Comparison of ENCODE assay signal across 24 cellular contexts in genomic region chr7:101097561-101097960, GRCh38. TPM values are rescaled to one million over a fixed set of nuclear protein-coding genes. Genes with fewer than 3 reads are reported as not detected.
DNase-seq lines count a peak whose midpoint lies in the region; ATAC-seq, FAIRE-seq and TF ChIP-seq lines count a peak whose summit lies in the region.
"Had no signal": no experiment of that assay in that cellular context is flagged by ENCODE, and none has a peak within 500 bp of the region (broad histone marks: within the 10 kb centered on the region; RNA-seq: fewer than 3 reads in every experiment).

No MANE protein-coding gene starts in this region.

- no peak overlapping the region for H3K4me3 Mint-ChIP-seq in activated naive CD4-positive, alpha-beta T cell treated with anti-CD3 and anti-CD28 coated beads, Interleukin-2, amount 50 U/mL, for 24 hours
- H3K4me3 Mint-ChIP-seq in activated naive CD4-positive, alpha-beta T cell treated with anti-CD3 and anti-CD28 coated beads for 36 hours: no peak overlapping the region
- H3K4me3 Mint-ChIP-seq in HFFc6: no peak overlapping the region
- H3K4me3 Mint-ChIP-seq in astrocyte (ENCODE audit: unreplicated experiment): no peak overlapping the region

- peak overlapping the region; percentile 53 for H3K27ac Mint-ChIP-seq in activated naive CD4-positive, alpha-beta T cell treated with anti-CD3 and anti-CD28 coated beads, Interleukin-2, amount 50 U/mL, for 24 hours
- H3K27ac Mint-ChIP-seq in activated naive CD4-positive, alpha-beta T cell treated with anti-CD3 and anti-CD28 coated beads for 36 hours: no peak overlapping the region
- H3K27ac Mint-ChIP-seq in HFFc6 (peak overlapping the region; percentile 15), astrocyte (ENCODE audit: unreplicated experiment) (peak overlapping the region; percentile 56)

- peaks cover 2% of the 10 kb centered on the region for H3K27me3 Mint-ChIP-seq in activated naive CD4-positive, alpha-beta T cell treated with anti-CD3 and anti-CD28 coated beads, Interleukin-2, amount 50 U/mL, for 24 hours
- peaks cover 6% of the 10 kb centered on the region for H3K27me3 Mint-ChIP-seq in activated naive CD4-positive, alpha-beta T cell treated with anti-CD3 and anti-CD28 coated beads for 36 hours (ENCODE audit: low read depth)
- H3K27me3 Mint-ChIP-seq in HFFc6 (ENCODE audit: insufficient read depth): peaks cover 2% of the 10 kb centered on the region
- no peaks in the 10 kb centered on the region for H3K27me3 Mint-ChIP-seq in astrocyte (ENCODE audit: low read depth, unreplicated experiment)

- no peak overlapping the region for H3K4me2 ChIP-seq in astrocyte (ENCODE audit: low read length)
- H3K4me2 ChIP-seq in osteoblast (ENCODE audit: insufficient read depth, low read length): no peak overlapping the region

- H3K27me3 ChIP-seq in astrocyte (ENCODE audit: insufficient read depth, low read length) (no peaks in the 10 kb centered on the region), osteoblast (ENCODE audit: insufficient read depth, low read length) (no peaks in the 10 kb centered on the region)
- H3K27me3 ChIP-seq: Peyer's patch had no signal

- H3K79me2 ChIP-seq in astrocyte (ENCODE audit: insufficient read depth, low read length) (peaks cover 16% of the 10 kb centered on the region), osteoblast (ENCODE audit: insufficient read depth, low read length) (peaks cover 13% of the 10 kb centered on the region)

- TF ChIP-seq CTCF in HFFc6 (IDR thresholded peaks at IDR 0.05) (no peak), astrocyte (IDR thresholded peaks at IDR 0.05; ENCODE audit: insufficient read depth, low read depth, low read length) (no peak), osteoblast (IDR thresholded peaks at IDR 0.05; ENCODE audit: extremely low read depth, low read depth, low read length) (no peak)

- H3K9me3 Mint-ChIP-seq in activated naive CD4-positive, alpha-beta T cell treated with anti-CD3 and anti-CD28 coated beads, Interleukin-2, amount 50 U/mL, for 24 hours: no peaks in the 10 kb centered on the region
- no peaks in the 10 kb centered on the region for H3K9me3 Mint-ChIP-seq in activated naive CD4-positive, alpha-beta T cell treated with anti-CD3 and anti-CD28 coated beads for 36 hours
- H3K9me3 Mint-ChIP-seq in HFFc6 (no peaks in the 10 kb centered on the region), astrocyte (ENCODE audit: unreplicated experiment) (no peaks in the 10 kb centered on the region)

- ATAC-seq in GM21360 (IDR thresholded peaks at IDR 0.05; ENCODE audit: unreplicated experiment) (no peak), esophagus mucosa (no peak)
- ATAC-seq: Right ventricle myocardium inferior had no signal

- H3K4me3 ChIP-seq in astrocyte (ENCODE audit: insufficient read depth, low read depth, low read length): no peak overlapping the region
- H3K4me3 ChIP-seq in osteoblast (ENCODE audit: insufficient read depth, low read length): no peak overlapping the region
- H3K4me3 ChIP-seq: Peyer's patch had no signal

- H3K36me3 Mint-ChIP-seq in activated naive CD4-positive, alpha-beta T cell treated with anti-CD3 and anti-CD28 coated beads, Interleukin-2, amount 50 U/mL, for 24 hours: no peaks in the 10 kb centered on the region
- H3K36me3 Mint-ChIP-seq in activated naive CD4-positive, alpha-beta T cell treated with anti-CD3 and anti-CD28 coated beads for 36 hours (ENCODE audit: low read depth): peaks cover 3% of the 10 kb centered on the region
- H3K36me3 Mint-ChIP-seq in HFFc6 (ENCODE audit: low read depth) (peaks cover 9% of the 10 kb centered on the region; the same call in 1 of the 2 replicates), astrocyte (ENCODE audit: low read depth, unreplicated experiment) (peaks cover 9% of the 10 kb centered on the region)

- H2AFZ ChIP-seq in astrocyte (ENCODE audit: low read depth, low read length) (no peak overlapping the region), osteoblast (ENCODE audit: low read length) (no peak overlapping the region)

- H4K20me1 ChIP-seq in astrocyte (ENCODE audit: insufficient read depth, low read length) (no peaks in the 10 kb centered on the region), osteoblast (ENCODE audit: insufficient read depth, low read length) (no peaks in the 10 kb centered on the region)

- peaks cover 35% of the 10 kb centered on the region for H3K4me1 Mint-ChIP-seq in activated naive CD4-positive, alpha-beta T cell treated with anti-CD3 and anti-CD28 coated beads, Interleukin-2, amount 50 U/mL, for 24 hours
- H3K4me1 Mint-ChIP-seq in activated naive CD4-positive, alpha-beta T cell treated with anti-CD3 and anti-CD28 coated beads for 36 hours (ENCODE audit: low read depth): peaks cover 13% of the 10 kb centered on the region
- H3K4me1 Mint-ChIP-seq in HFFc6 (ENCODE audit: low read depth) (peaks cover 86% of the 10 kb centered on the region), astrocyte (ENCODE audit: low read depth, unreplicated experiment) (peaks cover 44% of the 10 kb centered on the region)

- intact Hi-C loops in activated naive CD4-positive, alpha-beta T cell treated with anti-CD3 and anti-CD28 coated beads for 36 hours (cut with micrococcal nuclease): no loop called here

- CTCF ChIA-PET in activated naive CD4-positive, alpha-beta T cell treated with anti-CD3 and anti-CD28 coated beads for 36 hours (lab: Charles Lee): no interaction called here

- H3K4me1 ChIP-seq in astrocyte (ENCODE audit: insufficient read depth, low read length) (peaks cover 51% of the 10 kb centered on the region), osteoblast (ENCODE audit: insufficient read depth, low read length) (peaks cover 51% of the 10 kb centered on the region)

- H3K36me3 ChIP-seq in astrocyte (ENCODE audit: insufficient read depth, low read length) (no peaks in the 10 kb centered on the region), osteoblast (ENCODE audit: insufficient read depth, low read length) (no peaks in the 10 kb centered on the region)
- H3K36me3 ChIP-seq: Peyer's patch had no signal

- DNase-seq in activated naive CD4-positive, alpha-beta T cell treated with anti-CD3 and anti-CD28 coated beads for 36 hours: no peak
- no peak for DNase-seq in HFFc6
- no peak for DNase-seq in astrocyte (ENCODE audit: low read depth)
- DNase-seq in osteoblast (ENCODE audit: insufficient read length, low spot score, missing footprints): peak; percentile 3
- DNase-seq in SHP77 treated with DMSO at 0.1 percent for 48 hours (lab: John Stamatoyannopoulos, UW): no peak
- DNase-seq: 8988T, DMS53, GDM1, KG1, NCI-H1092 treated with DMSO at 0.1 percent for 48 hours, NCI-H2081, NCI-H2171, NCI-H345, NCI-H524 treated with DMSO at 0.1 percent for 48 hours, NCI-H82, Peyer's patch had no signal

- H3K9me3 ChIP-seq in astrocyte (ENCODE audit: insufficient read depth, low read depth, low read length) (no peaks in the 10 kb centered on the region), osteoblast (ENCODE audit: low read depth, low read length) (no peaks in the 10 kb centered on the region)
- H3K9me3 ChIP-seq: Peyer's patch had no signal

- H3K27ac ChIP-seq in astrocyte (ENCODE audit: low read depth, low read length): no peak overlapping the region
- H3K27ac ChIP-seq in osteoblast (ENCODE audit: low read depth, low read length): no peak overlapping the region
- H3K27ac ChIP-seq: C4-2B, Peyer's patch had no signal

- FAIRE-seq in astrocyte (lab: Jason Lieb, UNC): no peak
- FAIRE-seq: D721Med, H1 had no signal

- no peak overlapping the region for H3K9ac ChIP-seq in astrocyte (ENCODE audit: low read length)

RNA-seq across cellular contexts. Expression of gene TRIM56, which starts 12.3 kb away (rescaled TPM):
- total RNA-seq in activated naive CD4-positive, alpha-beta T cell treated with anti-CD3 and anti-CD28 coated beads for 36 hours: 10 to 100 TPM; 41.4 to 41.7 TPM
- total RNA-seq in HFFc6 (2021; fragmentation: NEBNext Ultra II Directional; extraction: Animal tissue kit (Norgen Biotek cat#: 25700)): 10 to 100 TPM; 17.8 to 20.6 (median 19.4) TPM
- 24.2 and 24.4 TPM in 2 replicates for total RNA-seq in astrocyte
- 13.8 and 14.7 TPM in 2 replicates for total RNA-seq in osteoblast
- 14.3 TPM for total RNA-seq in esophagus mucosa

RNA-seq across cellular contexts. Expression of gene SERPINE1, which starts 29.3 kb away (rescaled TPM):
- under 1 TPM in 1 of 2 experiments, not detected in 1; 0.07 TPM for total RNA-seq in activated naive CD4-positive, alpha-beta T cell treated with anti-CD3 and anti-CD28 coated beads for 36 hours
- total RNA-seq in HFFc6 (2021; fragmentation: NEBNext Ultra II Directional; extraction: Animal tissue kit (Norgen Biotek cat#: 25700)): 1,000 to 10,000 TPM in 4 of 6 experiments, 100 to 1,000 TPM in 2; 906 to 2,092 (median 1,052) TPM
- 1,303 and 1,496 TPM in 2 replicates for total RNA-seq in astrocyte
- 237 and 278 TPM in 2 replicates for total RNA-seq in osteoblast
- total RNA-seq in esophagus mucosa: 5.3 TPM
- total RNA-seq: SK-MEL-5 had no signal

RNA-seq across cellular contexts. Expression of gene AP1S1, which starts 56.7 kb away (rescaled TPM):
- 10 to 100 TPM; 40.6 to 43.5 TPM for total RNA-seq in activated naive CD4-positive, alpha-beta T cell treated with anti-CD3 and anti-CD28 coated beads for 36 hours
- total RNA-seq in HFFc6 (2021; fragmentation: NEBNext Ultra II Directional; extraction: Animal tissue kit (Norgen Biotek cat#: 25700)): 100 to 1,000 TPM; 154 to 176 (median 166) TPM
- 172 and 181 TPM in 2 replicates for total RNA-seq in astrocyte
- total RNA-seq in osteoblast: 101 and 102 TPM in 2 replicates
- 60.4 TPM for total RNA-seq in esophagus mucosa

Comparison
In these comparisons a context has a peak if more than half of its experiments do, and no peak if none do; other contexts are left out.
1. RNA of gene SERPINE1, which starts 29.3 kb away (total RNA-seq): 1,303 to 1,496 TPM in astrocyte, 906 to 2,092 TPM in HFFc6 and 237 to 278 TPM in osteoblast; 5.3 TPM in esophagus mucosa (single experiment) and 0.07 TPM in activated naive CD4-positive, alpha-beta T cell treated with anti-CD3 and anti-CD28 coated beads for 36 hours; every median in the first group is over 10 times any median in the second.